In the genomic region with DNA sequence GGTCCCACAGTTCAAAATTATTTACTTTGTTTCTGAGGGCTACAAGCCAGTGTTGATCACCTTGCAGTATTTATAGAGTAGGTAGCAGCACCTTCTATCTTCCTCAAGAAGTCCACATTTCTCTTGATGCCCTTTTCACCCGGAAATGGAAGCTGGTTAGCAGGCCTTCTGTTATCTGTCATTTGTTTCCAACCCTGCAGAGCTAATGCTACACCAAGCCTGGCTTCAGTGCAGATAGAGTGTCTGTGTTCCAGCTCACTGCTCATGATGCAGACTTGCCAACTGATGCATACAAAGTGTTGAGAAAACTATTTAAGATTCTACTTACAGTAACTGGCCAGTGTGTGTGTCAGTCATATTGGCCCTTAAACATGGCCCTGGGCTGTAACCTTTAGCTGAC, we compare ENCODE assay signal across 1 cellular context.
TF ChIP-seq lines count a peak whose summit lies in the region.

No MANE protein-coding gene starts in this region.

TF ChIP-seq in SK-N-SH, 30 proteins besides CTCF, POLR2A, EP300 and RAD21 (continued from another document):
- TF ChIP-seq, protein P1, sequence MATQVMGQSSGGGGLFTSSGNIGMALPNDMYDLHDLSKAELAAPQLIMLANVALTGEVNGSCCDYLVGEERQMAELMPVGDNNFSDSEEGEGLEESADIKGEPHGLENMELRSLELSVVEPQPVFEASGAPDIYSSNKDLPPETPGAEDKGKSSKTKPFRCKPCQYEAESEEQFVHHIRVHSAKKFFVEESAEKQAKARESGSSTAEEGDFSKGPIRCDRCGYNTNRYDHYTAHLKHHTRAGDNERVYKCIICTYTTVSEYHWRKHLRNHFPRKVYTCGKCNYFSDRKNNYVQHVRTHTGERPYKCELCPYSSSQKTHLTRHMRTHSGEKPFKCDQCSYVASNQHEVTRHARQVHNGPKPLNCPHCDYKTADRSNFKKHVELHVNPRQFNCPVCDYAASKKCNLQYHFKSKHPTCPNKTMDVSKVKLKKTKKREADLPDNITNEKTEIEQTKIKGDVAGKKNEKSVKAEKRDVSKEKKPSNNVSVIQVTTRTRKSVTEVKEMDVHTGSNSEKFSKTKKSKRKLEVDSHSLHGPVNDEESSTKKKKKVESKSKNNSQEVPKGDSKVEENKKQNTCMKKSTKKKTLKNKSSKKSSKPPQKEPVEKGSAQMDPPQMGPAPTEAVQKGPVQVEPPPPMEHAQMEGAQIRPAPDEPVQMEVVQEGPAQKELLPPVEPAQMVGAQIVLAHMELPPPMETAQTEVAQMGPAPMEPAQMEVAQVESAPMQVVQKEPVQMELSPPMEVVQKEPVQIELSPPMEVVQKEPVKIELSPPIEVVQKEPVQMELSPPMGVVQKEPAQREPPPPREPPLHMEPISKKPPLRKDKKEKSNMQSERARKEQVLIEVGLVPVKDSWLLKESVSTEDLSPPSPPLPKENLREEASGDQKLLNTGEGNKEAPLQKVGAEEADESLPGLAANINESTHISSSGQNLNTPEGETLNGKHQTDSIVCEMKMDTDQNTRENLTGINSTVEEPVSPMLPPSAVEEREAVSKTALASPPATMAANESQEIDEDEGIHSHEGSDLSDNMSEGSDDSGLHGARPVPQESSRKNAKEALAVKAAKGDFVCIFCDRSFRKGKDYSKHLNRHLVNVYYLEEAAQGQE (IDR thresholded peaks at IDR 0.05; ENCODE audit: low read depth, low read length): no peak
- peak; percentile 55 for TF ChIP-seq CHD2 (IDR thresholded peaks at IDR 0.05; ENCODE audit: low read length, partially characterized antibody)
- TF ChIP-seq, protein P2, sequence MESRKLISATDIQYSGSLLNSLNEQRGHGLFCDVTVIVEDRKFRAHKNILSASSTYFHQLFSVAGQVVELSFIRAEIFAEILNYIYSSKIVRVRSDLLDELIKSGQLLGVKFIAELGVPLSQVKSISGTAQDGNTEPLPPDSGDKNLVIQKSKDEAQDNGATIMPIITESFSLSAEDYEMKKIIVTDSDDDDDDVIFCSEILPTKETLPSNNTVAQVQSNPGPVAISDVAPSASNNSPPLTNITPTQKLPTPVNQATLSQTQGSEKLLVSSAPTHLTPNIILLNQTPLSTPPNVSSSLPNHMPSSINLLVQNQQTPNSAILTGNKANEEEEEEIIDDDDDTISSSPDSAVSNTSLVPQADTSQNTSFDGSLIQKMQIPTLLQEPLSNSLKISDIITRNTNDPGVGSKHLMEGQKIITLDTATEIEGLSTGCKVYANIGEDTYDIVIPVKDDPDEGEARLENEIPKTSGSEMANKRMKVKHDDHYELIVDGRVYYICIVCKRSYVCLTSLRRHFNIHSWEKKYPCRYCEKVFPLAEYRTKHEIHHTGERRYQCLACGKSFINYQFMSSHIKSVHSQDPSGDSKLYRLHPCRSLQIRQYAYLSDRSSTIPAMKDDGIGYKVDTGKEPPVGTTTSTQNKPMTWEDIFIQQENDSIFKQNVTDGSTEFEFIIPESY (IDR thresholded peaks at IDR 0.05; ENCODE audit: borderline replicate concordance, low read depth): no peak
